ENCODE assay signal across 8 cellular contexts in the genomic region with DNA sequence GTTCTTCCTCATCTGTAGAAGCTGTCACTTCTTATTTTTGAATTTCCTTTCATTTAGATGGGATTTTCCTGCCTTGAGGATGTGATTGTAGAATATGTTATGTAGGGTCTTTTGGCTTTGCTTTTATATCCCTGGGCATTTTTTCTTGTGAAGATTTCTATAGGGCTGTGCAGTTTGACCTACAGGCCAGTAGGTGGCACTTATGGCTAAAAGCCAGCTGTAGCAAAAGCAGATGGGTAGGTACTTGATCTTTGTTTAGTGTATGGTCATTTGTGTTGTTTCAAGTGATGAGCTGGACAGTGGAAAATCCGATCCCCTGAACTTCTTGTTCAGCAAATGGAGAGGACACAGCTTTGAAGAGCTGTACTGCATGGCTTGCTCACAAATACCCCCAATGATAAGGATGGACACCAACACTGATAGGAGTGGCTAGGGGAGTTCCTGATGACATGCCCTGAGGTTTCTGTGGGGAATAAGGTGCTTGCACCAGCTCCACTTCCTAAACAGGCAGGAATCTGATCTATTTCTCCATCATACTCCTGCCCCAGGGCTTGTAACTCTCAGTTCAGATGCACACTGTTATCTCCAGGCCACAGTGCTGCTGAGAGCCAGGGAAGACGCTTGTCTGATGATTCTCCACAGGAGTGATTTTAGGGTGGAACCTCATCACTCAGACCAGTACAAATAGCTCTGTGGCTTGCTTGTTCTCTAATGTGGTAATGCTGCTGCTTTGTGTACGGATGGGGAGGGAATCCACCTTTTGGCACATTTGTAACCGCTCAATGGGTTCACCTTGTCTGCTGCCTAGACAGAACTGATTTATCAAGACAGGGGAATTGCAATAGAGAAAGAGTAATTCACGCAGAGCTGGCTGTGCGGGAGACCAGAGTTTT.
A peak's percentile ranks its signal among the peaks of the same experiment; 100 is the strongest.
DNase-seq lines count a peak whose midpoint lies in the region; ATAC-seq, FAIRE-seq and TF ChIP-seq lines count a peak whose summit lies in the region.

No MANE protein-coding gene starts in this region.

- no peaks in the 10 kb centered on the region for H3K4me1 ChIP-seq in RWPE2 (ENCODE audit: insufficient read depth, poor library complexity, severe bottlenecking)

- TF ChIP-seq CTCF in RWPE2 (IDR thresholded peaks at IDR 0.05; ENCODE audit: poor library complexity, severe bottlenecking) = peak; percentile 71

- H3K27me3 Mint-ChIP-seq in T-helper 17 cell = no peaks in the 10 kb centered on the region

- H3K27ac Mint-ChIP-seq in T-helper 17 cell = no peak overlapping the region

- H3K4me3 Mint-ChIP-seq in T-helper 17 cell = no peak overlapping the region

- ATAC-seq in HG03378 (IDR thresholded peaks at IDR 0.05; ENCODE audit: unreplicated experiment) (peak; percentile 83), RWPE2 (ENCODE audit: low read depth) (no peak), T-helper 17 cell (no peak)

- FAIRE-seq in GM19239 (lab: Jason Lieb, UNC) = peak; percentile 72

- no peaks in the 10 kb centered on the region for H3K27me3 ChIP-seq in RWPE2 (ENCODE audit: insufficient read depth, poor library complexity, severe bottlenecking)

- H3K36me3 ChIP-seq in RWPE2 (ENCODE audit: low read depth) = no peaks in the 10 kb centered on the region

- no peaks in the 10 kb centered on the region for H3K36me3 Mint-ChIP-seq in T-helper 17 cell (ENCODE audit: low read depth)

- H3K9me3 ChIP-seq in RWPE2 (ENCODE audit: severe bottlenecking) (no peaks in the 10 kb centered on the region), T-helper 17 cell (ENCODE audit: control insufficient read depth, low read length, poor library complexity, severe bottlenecking) (no peaks in the 10 kb centered on the region)

- no peaks in the 10 kb centered on the region for H3K4me1 Mint-ChIP-seq in T-helper 17 cell

- H3K27ac ChIP-seq in RWPE2 (ENCODE audit: poor library complexity, severe bottlenecking) = no peak overlapping the region

- H3K4me3 ChIP-seq in RWPE2 (ENCODE audit: severe bottlenecking) = no peak overlapping the region

- DNase-seq in CMK (ENCODE audit: low read depth) = peak; percentile 5
- DNase-seq in GM19239 (ENCODE audit: insufficient read length, low spot score) = no peak
- DNase-seq in RWPE2 (ENCODE audit: low spot score) = no peak
- DNase-seq in iPS-NIHi11 (ENCODE audit: low spot score) = peak; percentile 10
- DNase-seq in stimulated activated CD4-positive, alpha-beta T cell treated with anti-CD3 and anti-CD28 coated beads, Interleukin-12 subunit alpha, Interleukin-12 subunit beta, amount 100 ng/mL, for 4 hours = no peak
- no peak for DNase-seq in AML-193 (lab: John Stamatoyannopoulos, UW)
- DNase-seq in T-helper 17 cell = no peak

Comparison
In these comparisons a context has a peak if more than half of its experiments do, and no peak if none do; other contexts are left out.
1. DNase-seq: peak in CMK (single experiment) and iPS-NIHi11 (single experiment); none in GM19239 (single experiment), RWPE2 (single experiment), stimulated activated CD4-positive, alpha-beta T cell treated with anti-CD3 and anti-CD28 coated beads, Interleukin-12 subunit alpha, Interleukin-12 subunit beta, amount 100 ng/mL, for 4 hours (single experiment), AML-193 (0 of 2) and T-helper 17 cell (0 of 3).